Comparison of ENCODE assay signal across 8 cellular contexts in the genomic region with DNA sequence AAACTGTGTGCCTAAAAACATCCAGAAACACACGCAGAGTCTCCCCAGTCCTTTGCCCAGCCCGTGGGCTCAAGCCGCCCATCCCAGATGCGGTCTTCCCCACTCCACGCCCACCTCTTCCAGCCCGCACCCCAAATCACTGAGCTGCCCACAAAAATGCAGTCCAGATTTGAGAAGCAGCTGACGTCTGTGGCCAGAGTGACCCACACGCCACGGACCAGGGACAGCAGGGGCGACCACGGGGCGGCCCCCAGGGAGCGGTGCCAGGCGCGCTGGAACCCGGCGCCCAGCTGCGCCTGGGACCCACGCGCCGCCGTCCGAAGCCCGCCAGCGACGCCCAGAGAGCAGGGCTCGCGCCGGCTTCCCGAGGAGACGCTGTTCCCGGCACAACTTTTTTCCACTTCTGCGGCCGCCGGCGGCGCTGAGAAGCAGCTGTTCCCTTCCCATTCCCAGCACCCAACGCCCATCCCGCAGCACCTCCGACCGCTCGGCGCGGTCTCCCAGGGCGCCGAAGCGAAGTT. TPM values are rescaled to one million over a fixed set of nuclear protein-coding genes. Genes with fewer than 3 reads are reported as not detected.
A peak's percentile ranks its signal among the peaks of the same experiment; 100 is the strongest.
DNase-seq lines count a peak whose midpoint lies in the region; ATAC-seq and TF ChIP-seq lines count a peak whose summit lies in the region.

No MANE protein-coding gene starts in this region.

- peak; percentile 62 for DNase-seq in Calu3
- DNase-seq in HK-2 (ENCODE audit: unreplicated experiment) = peak; percentile 53
- DNase-seq in WERI-Rb-1 = peak; percentile 53
- peak; percentile 66 for DNase-seq in fibroblast of villous mesenchyme (ENCODE audit: low read depth)
- DNase-seq in NCI-H1436 (lab: John Stamatoyannopoulos, UW) = no peak
- no peak for DNase-seq in SKM-1 (lab: John Stamatoyannopoulos, UW; ENCODE audit: unreplicated experiment)

- no TSS peak for BruUV-seq in Calu3 (replicated peaks; lab: Mats Ljungman, UMichigan)

- H3K27me3 ChIP-seq in WERI-Rb-1 (ENCODE audit: insufficient read depth, low read depth, severe bottlenecking) = no peaks in the 10 kb centered on the region

- H3K27me3 Mint-ChIP-seq in Calu3 (ENCODE audit: unreplicated experiment) (no peaks in the 10 kb centered on the region), nephron (ENCODE audit: low read depth) (peaks cover 5% of the 10 kb centered on the region)

- H3K27ac ChIP-seq in WERI-Rb-1 = peak overlapping the region; percentile 84

- no peak for TF ChIP-seq CTCF in Calu3 (IDR thresholded peaks at IDR 0.05; ENCODE audit: unreplicated experiment)
- TF ChIP-seq CTCF in WERI-Rb-1 (IDR thresholded peaks at IDR 0.05; ENCODE audit: low read depth, low read length) = 0 out of 2 replicates have a peak, but pooled peaks have one; percentile 14
- TF ChIP-seq CTCF in fibroblast of villous mesenchyme (IDR thresholded peaks at IDR 0.05; ENCODE audit: insufficient read depth, low read depth, low read length) = peak; percentile 9
- TF ChIP-seq CTCF in nephron (IDR thresholded peaks at IDR 0.05; ENCODE audit: unreplicated experiment in 3 of 3) = no peak

- H3K4me3 Mint-ChIP-seq in Calu3 (ENCODE audit: low read depth, unreplicated experiment) (peak overlapping the region; percentile 92), nephron (peak overlapping the region; percentile 90 to 96 (median 93))

- H3K27ac Mint-ChIP-seq in Calu3 (ENCODE audit: unreplicated experiment) (peak overlapping the region; percentile 82), nephron (peak overlapping the region; percentile 93 to 96 (median 94))

- no peaks in the 10 kb centered on the region for H3K9me3 ChIP-seq in WERI-Rb-1 (ENCODE audit: severe bottlenecking)

- CTCF ChIA-PET in Calu3 (lab: Charles Lee) = interaction anchor here (1.1 to 2.1 kb wide), 4 partner anchors 52 to 148 kb away, joined by 3 to 10 read pairs (median 4); no protein-coding TSS in a partner anchor

- intact Hi-C loops in Calu3 (cut with micrococcal nuclease; ENCODE audit: unreplicated experiment) = no loop called here

- peaks cover 16% of the 10 kb centered on the region for H3K36me3 ChIP-seq in WERI-Rb-1

- H3K4me3 ChIP-seq in WERI-Rb-1 (ENCODE audit: low read depth, low read length) = peak overlapping the region; percentile 81
- peak overlapping the region; percentile 89 for H3K4me3 ChIP-seq in fibroblast of villous mesenchyme (ENCODE audit: low read depth, low read length)

- ATAC-seq in GM19452 (IDR thresholded peaks at IDR 0.05; ENCODE audit: unreplicated experiment) = peak; percentile 27

- H3K36me3 Mint-ChIP-seq in Calu3 (ENCODE audit: insufficient read depth, unreplicated experiment) (peaks cover 38% of the 10 kb centered on the region), nephron (ENCODE audit: low read depth) (peaks cover 13% of the 10 kb centered on the region)

- H3K4me1 Mint-ChIP-seq in Calu3 (ENCODE audit: low read depth, unreplicated experiment) (peaks cover 41% of the 10 kb centered on the region), nephron (peaks cover 41% of the 10 kb centered on the region)

- H3K9me3 Mint-ChIP-seq in Calu3 (ENCODE audit: low read depth, unreplicated experiment) = no peaks in the 10 kb centered on the region
- no peaks in the 10 kb centered on the region for H3K9me3 Mint-ChIP-seq in nephron

RNA-seq across cellular contexts. Expression of gene LHFPL2, which starts 0.7 kb away (rescaled TPM):
- total RNA-seq in Calu3 (2022) = 30.9 and 43.6 TPM in 2 replicates
- total RNA-seq in fibroblast of villous mesenchyme = 35.0 and 44.1 TPM in 2 replicates

Comparison
In these comparisons a context has a peak if more than half of its experiments do, and no peak if none do; other contexts are left out.
1. DNase-seq: peak in Calu3 (single experiment), HK-2 (single experiment), WERI-Rb-1 (single experiment) and fibroblast of villous mesenchyme (single experiment); none in NCI-H1436 (single experiment) and SKM-1 (single experiment).
2. CTCF ChIP-seq: peak in WERI-Rb-1 (single experiment) and fibroblast of villous mesenchyme (single experiment); none in Calu3 (single experiment) and nephron (0 of 3).